ENCODE assay signal across 8 cellular contexts in genomic region chr10:22615819-22616499, GRCh38.
DNase-seq lines count a peak whose midpoint lies in the region; ATAC-seq and TF ChIP-seq lines count a peak whose summit lies in the region.

No MANE protein-coding gene starts in this region.

- CTCF ChIA-PET in WTC11 (lab: Charles Lee), result no interaction called here

- no peak overlapping the region for H3K4me3 Mint-ChIP-seq in WTC11

- peak; percentile 80 for ATAC-seq in GM21723 (IDR thresholded peaks at IDR 0.05; ENCODE audit: unreplicated experiment)
- ATAC-seq in WTC11, result peak; percentile 46
- ATAC-seq in sciatic nerve, result peak; percentile 47

- intact Hi-C loops in sciatic nerve (cut with DNase I), result no loop called here

- peaks cover 7% of the 10 kb centered on the region; the same call in 1 of the 2 replicates for H3K9me3 Mint-ChIP-seq in WTC11

- peaks cover 94% of the 10 kb centered on the region for H3K4me1 Mint-ChIP-seq in WTC11

- in situ Hi-C loops in GM13976 (cut with MboI; ENCODE audit: low sequenced_read_pairs, unreplicated experiment), result no loop called here

- DNase-seq in GM13976 (ENCODE audit: low spot score), result peak; percentile 60
- DNase-seq in Kasumi-1 (lab: John Stamatoyannopoulos, UW), result peak; percentile 48 to 55
- DNase-seq in WTC11 (ENCODE audit: low spot score), result no peak
- peak; percentile 69 for DNase-seq in germinal center (ENCODE audit: low spot score)
- DNase-seq in sciatic nerve (ENCODE audit: low spot score), result no peak
- no peak for DNase-seq in NCI-H128 (lab: John Stamatoyannopoulos, UW; ENCODE audit: unreplicated experiment)
- no peak for DNase-seq in NCI-H1694 (lab: John Stamatoyannopoulos, UW)

- TF ChIP-seq CTCF in GM13976 (IDR thresholded peaks at IDR 0.05; ENCODE audit: borderline replicate concordance, control extremely low read depth, extremely low read depth, insufficient read depth, missing control alignments) (no peak), WTC11 (IDR thresholded peaks at IDR 0.05) (no peak)

- H3K27ac Mint-ChIP-seq in WTC11, result no peak overlapping the region

- POLR2A ChIA-PET in WTC11 (lab: Charles Lee), result no interaction called here

- H3K36me3 Mint-ChIP-seq in WTC11, result peaks cover 4% of the 10 kb centered on the region

- H3K27me3 Mint-ChIP-seq in WTC11 (ENCODE audit: low read depth), result no peaks in the 10 kb centered on the region

TF ChIP-seq in WTC11, 78 proteins besides CTCF, POLR2A, EP300 and RAD21:
- TF ChIP-seq TEAD1 (CRISPR knock-in tag; IDR thresholded peaks at IDR 0.05) (no peak), IRF1 (CRISPR knock-in tag; IDR thresholded peaks at IDR 0.05) (no peak), ATF1 (CRISPR knock-in tag; IDR thresholded peaks at IDR 0.05) (no peak), ZNF138 (CRISPR knock-in tag; conservative IDR thresholded peaks at IDR 0.05) (no peak), ELF4 (CRISPR knock-in tag; IDR thresholded peaks at IDR 0.05; ENCODE audit: low read depth) (no peak), ESRRA (CRISPR knock-in tag; IDR thresholded peaks at IDR 0.05; ENCODE audit: borderline replicate concordance) (no peak), E2F5 (CRISPR knock-in tag; IDR thresholded peaks at IDR 0.05) (no peak), MLX (CRISPR knock-in tag; IDR thresholded peaks at IDR 0.05) (no peak), ZNF416 (CRISPR knock-in tag; IDR thresholded peaks at IDR 0.05) (no peak), USF2 (CRISPR knock-in tag; IDR thresholded peaks at IDR 0.05) (no peak), STAT6 (CRISPR knock-in tag; conservative IDR thresholded peaks at IDR 0.05; ENCODE audit: low read depth) (no peak), ZNF425 (CRISPR knock-in tag; conservative IDR thresholded peaks at IDR 0.05) (no peak), JUN (CRISPR knock-in tag; IDR thresholded peaks at IDR 0.05) (no peak), SMAD4 (CRISPR knock-in tag; IDR thresholded peaks at IDR 0.05) (no peak), FOXP1 (CRISPR knock-in tag; IDR thresholded peaks at IDR 0.05; ENCODE audit: borderline replicate concordance) (no peak), GTF2I (CRISPR knock-in tag; conservative IDR thresholded peaks at IDR 0.05) (no peak), OVOL2 (CRISPR knock-in tag; IDR thresholded peaks at IDR 0.05; ENCODE audit: borderline replicate concordance) (no peak)
TF ChIP-seq in WTC11: peak in this region for 0.

Comparison
In these comparisons a context has a peak if more than half of its experiments do, and no peak if none do; other contexts are left out.
1. DNase-seq: peak in GM13976 (single experiment), Kasumi-1 (2 of 2) and germinal center (single experiment); none in WTC11 (single experiment), sciatic nerve (single experiment), NCI-H128 (single experiment) and NCI-H1694 (single experiment).
2. Peak in every context shown above with its lines, with median percentiles within 50 percentile points of each other: ATAC-seq.